In the genomic region with DNA sequence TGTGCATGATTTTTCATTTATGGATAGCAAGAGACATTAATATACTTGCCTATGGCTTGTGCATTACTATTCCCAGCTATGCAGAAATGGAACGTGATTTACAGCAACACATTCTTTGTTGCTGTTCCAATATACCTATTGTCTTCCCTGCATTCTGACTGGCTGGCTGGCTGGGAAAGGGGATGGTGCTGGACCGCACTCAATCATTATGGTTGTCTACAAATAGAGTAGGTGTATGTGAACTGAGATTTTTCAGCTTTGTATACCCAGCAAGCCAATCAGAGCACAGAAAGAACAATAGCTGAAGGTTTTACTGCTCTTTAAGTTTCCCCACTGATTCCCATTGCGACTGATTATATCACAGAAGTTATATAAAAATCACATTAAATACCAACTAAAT, we compare ENCODE assay signal across 25 cellular contexts.
"Had no signal": no experiment of that assay in that cellular context is flagged by ENCODE, and none has a peak within 500 bp of the region (broad histone marks: within the 10 kb centered on the region; RNA-seq: fewer than 3 reads in every experiment).

No MANE protein-coding gene starts in this region.

- H3K4me3 ChIP-seq: ascending aorta, body of pancreas, coronary artery had no signal

- H3K27me3 ChIP-seq: ascending aorta, body of pancreas had no signal

- H3K4me1 ChIP-seq: ascending aorta, body of pancreas had no signal

- DNase-seq: activated B cell treated with CpG ODN at 0.5 μM for 24 hours; activated CD4-positive, alpha-beta memory T cell treated with anti-CD3 and anti-CD28 coated beads for 36 hours; activated CD4-positive, alpha-beta T cell treated with anti-CD3 and anti-CD28 coated beads for 1 hour; activated CD4-positive, alpha-beta T cell treated with anti-CD3 and anti-CD28 coated beads, Interleukin-2, amount 10 ng/mL, durations not matched to agents 24 days and 14 days; activated CD8-positive, alpha-beta memory T cell treated with anti-CD3 and anti-CD28 coated beads for 24 hours; activated effector memory CD4-positive, alpha-beta T cell treated with anti-CD3 and anti-CD28 coated beads, Interleukin-2, amount 50 U/mL, for 16 hours; activated naive CD4-positive, alpha-beta T cell treated with Interleukin-2 at 50 U/mL for 16 hours; activated naive CD8-positive, alpha-beta T cell treated with anti-CD3 and anti-CD28 coated beads, Interleukin-2, amount 50 U/mL, for 24 hours; activated T-cell treated with anti-CD3 and anti-CD28 coated beads, Interleukin-2, amount 50 U/mL, for 4 hours; amniotic stem cell; body of pancreas; central memory CD4-positive, alpha-beta T cell; Karpas-422; MM.1S; NCI-H1105; NCI-H2029; NCI-H526; PC-3; SIG-M5; T-cell; T-helper 2 cell; T1000 had no signal

- H3K36me3 ChIP-seq: ascending aorta had no signal

- ATAC-seq: activated naive CD4-positive, alpha-beta T cell treated with anti-CD3 and anti-CD28 coated beads, Interleukin-2, amount 50 U/mL, for 72 hours; activated naive CD8-positive, alpha-beta T cell treated with anti-CD3 and anti-CD28 coated beads, Interleukin-2, amount 50 U/mL, for 24 hours; activated T-cell treated with anti-CD3 and anti-CD28 coated beads, Interleukin-2, amount 50 U/mL, for 4 hours; body of pancreas; PC-3; T-cell had no signal

- H3K9me3 ChIP-seq: ascending aorta, body of pancreas had no signal

- H3K27ac ChIP-seq: ascending aorta, body of pancreas, coronary artery had no signal
